3 cellular contexts compared by ENCODE assay signal in genomic region chr4:25919676-25920075, GRCh38.
TF ChIP-seq lines count a peak whose summit lies in the region.

No MANE protein-coding gene starts in this region.

TF ChIP-seq in A549, 52 proteins besides CTCF, POLR2A, EP300 and RAD21:
- TF ChIP-seq MAFK (IDR thresholded peaks at IDR 0.05; ENCODE audit: partially characterized antibody) (peak; percentile 33), RFX5 (IDR thresholded peaks at IDR 0.05) (no peak), NFE2L2 (conservative IDR thresholded peaks at IDR 0.05; ENCODE audit: low read length) (peak; percentile 34; the same call in 1 of the 2 replicates), CHD2 (IDR thresholded peaks at IDR 0.05; ENCODE audit: low read length, partially characterized antibody) (no peak)

TF ChIP-seq in IMR-90, 13 proteins besides CTCF, POLR2A, EP300 and RAD21:
- TF ChIP-seq MXI1 (IDR thresholded peaks at IDR 0.05; ENCODE audit: borderline replicate concordance, low read depth, low read length) (no peak), BHLHE40 (IDR thresholded peaks at IDR 0.05; ENCODE audit: low read depth, low read length) (peak; percentile 45; the same call in 1 of the 2 replicates), FOS (IDR thresholded peaks at IDR 0.05; ENCODE audit: low read depth, low read length) (no peak), RCOR1 (IDR thresholded peaks at IDR 0.05; ENCODE audit: insufficient replicate concordance, low read length) (peak; percentile 82), NFE2L2 (IDR thresholded peaks at IDR 0.05; ENCODE audit: low read depth, low read length) (peak; percentile 83), MAFK (IDR thresholded peaks at IDR 0.05; ENCODE audit: low read depth, low read length) (no peak)
TF ChIP-seq in IMR-90: peak in this region for 3.

TF ChIP-seq in HepG2, 621 proteins besides CTCF, POLR2A, EP300 and RAD21 (continues in another document):
- TF ChIP-seq BHLHE40 (IDR thresholded peaks at IDR 0.05; ENCODE audit: low read length) = peak; percentile 73; the same call in 1 of the 2 replicates
- TF ChIP-seq SOX5 (CRISPR knock-in tag; IDR thresholded peaks at IDR 0.05; ENCODE audit: borderline replicate concordance) = peak; percentile 97
- TF ChIP-seq, protein P1, sequence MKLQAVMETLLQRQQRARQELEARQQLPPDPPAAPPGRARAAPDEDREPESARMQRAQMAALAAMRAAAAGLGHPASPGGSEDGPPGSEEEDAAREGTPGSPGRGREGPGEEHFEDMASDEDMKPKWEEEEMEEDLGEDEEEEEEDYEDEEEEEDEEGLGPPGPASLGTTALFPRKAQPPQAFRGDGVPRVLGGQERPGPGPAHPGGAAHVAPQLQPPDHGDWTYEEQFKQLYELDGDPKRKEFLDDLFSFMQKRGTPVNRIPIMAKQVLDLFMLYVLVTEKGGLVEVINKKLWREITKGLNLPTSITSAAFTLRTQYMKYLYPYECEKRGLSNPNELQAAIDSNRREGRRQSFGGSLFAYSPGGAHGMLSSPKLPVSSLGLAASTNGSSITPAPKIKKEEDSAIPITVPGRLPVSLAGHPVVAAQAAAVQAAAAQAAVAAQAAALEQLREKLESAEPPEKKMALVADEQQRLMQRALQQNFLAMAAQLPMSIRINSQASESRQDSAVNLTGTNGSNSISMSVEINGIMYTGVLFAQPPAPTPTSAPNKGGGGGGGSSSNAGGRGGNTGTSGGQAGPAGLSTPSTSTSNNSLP (IDR thresholded peaks at IDR 0.05; ENCODE audit: low read depth, low read length) = peak; percentile 61; the same call in 1 of the 2 replicates
- TF ChIP-seq ZNF362 (CRISPR knock-in tag; IDR thresholded peaks at IDR 0.05; ENCODE audit: borderline replicate concordance) = no peak
- TF ChIP-seq ZBTB21 (CRISPR knock-in tag; IDR thresholded peaks at IDR 0.05) = peak; percentile 10; the same call in 1 of the 2 replicates
- TF ChIP-seq IRF2 (CRISPR knock-in tag; IDR thresholded peaks at IDR 0.05) = peak; percentile 33; the same call in 1 of the 2 replicates
- TF ChIP-seq ISL2 (CRISPR knock-in tag; IDR thresholded peaks at IDR 0.05) = peak; percentile 36; the same call in 1 of the 2 replicates
- no peak for TF ChIP-seq NBN (conservative IDR thresholded peaks at IDR 0.05)
- TF ChIP-seq, protein P2, sequence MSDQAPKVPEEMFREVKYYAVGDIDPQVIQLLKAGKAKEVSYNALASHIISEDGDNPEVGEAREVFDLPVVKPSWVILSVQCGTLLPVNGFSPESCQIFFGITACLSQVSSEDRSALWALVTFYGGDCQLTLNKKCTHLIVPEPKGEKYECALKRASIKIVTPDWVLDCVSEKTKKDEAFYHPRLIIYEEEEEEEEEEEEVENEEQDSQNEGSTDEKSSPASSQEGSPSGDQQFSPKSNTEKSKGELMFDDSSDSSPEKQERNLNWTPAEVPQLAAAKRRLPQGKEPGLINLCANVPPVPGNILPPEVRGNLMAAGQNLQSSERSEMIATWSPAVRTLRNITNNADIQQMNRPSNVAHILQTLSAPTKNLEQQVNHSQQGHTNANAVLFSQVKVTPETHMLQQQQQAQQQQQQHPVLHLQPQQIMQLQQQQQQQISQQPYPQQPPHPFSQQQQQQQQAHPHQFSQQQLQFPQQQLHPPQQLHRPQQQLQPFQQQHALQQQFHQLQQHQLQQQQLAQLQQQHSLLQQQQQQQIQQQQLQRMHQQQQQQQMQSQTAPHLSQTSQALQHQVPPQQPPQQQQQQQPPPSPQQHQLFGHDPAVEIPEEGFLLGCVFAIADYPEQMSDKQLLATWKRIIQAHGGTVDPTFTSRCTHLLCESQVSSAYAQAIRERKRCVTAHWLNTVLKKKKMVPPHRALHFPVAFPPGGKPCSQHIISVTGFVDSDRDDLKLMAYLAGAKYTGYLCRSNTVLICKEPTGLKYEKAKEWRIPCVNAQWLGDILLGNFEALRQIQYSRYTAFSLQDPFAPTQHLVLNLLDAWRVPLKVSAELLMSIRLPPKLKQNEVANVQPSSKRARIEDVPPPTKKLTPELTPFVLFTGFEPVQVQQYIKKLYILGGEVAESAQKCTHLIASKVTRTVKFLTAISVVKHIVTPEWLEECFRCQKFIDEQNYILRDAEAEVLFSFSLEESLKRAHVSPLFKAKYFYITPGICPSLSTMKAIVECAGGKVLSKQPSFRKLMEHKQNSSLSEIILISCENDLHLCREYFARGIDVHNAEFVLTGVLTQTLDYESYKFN (CRISPR knock-in tag; conservative IDR thresholded peaks at IDR 0.05) = peak; percentile 84
- peak; percentile 80 for TF ChIP-seq PPARG (CRISPR knock-in tag; conservative IDR thresholded peaks at IDR 0.05)
- TF ChIP-seq FOXA1 (IDR thresholded peaks at IDR 0.05) = no peak
- TF ChIP-seq FOXA1 (CRISPR knock-in tag; IDR thresholded peaks at IDR 0.05) = peak; percentile 81
- TF ChIP-seq NCOA2 (CRISPR knock-in tag; IDR thresholded peaks at IDR 0.05) = peak; percentile 69
- 0 out of 2 replicates have a peak, but pooled peaks have one; percentile 27 for TF ChIP-seq YEATS4 (CRISPR knock-in tag; IDR thresholded peaks at IDR 0.05; ENCODE audit: borderline replicate concordance)
- TF ChIP-seq CEBPG (CRISPR knock-in tag; IDR thresholded peaks at IDR 0.05) = 0 out of 2 replicates have a peak, but pooled peaks have one; percentile 12
- TF ChIP-seq, protein P3, sequence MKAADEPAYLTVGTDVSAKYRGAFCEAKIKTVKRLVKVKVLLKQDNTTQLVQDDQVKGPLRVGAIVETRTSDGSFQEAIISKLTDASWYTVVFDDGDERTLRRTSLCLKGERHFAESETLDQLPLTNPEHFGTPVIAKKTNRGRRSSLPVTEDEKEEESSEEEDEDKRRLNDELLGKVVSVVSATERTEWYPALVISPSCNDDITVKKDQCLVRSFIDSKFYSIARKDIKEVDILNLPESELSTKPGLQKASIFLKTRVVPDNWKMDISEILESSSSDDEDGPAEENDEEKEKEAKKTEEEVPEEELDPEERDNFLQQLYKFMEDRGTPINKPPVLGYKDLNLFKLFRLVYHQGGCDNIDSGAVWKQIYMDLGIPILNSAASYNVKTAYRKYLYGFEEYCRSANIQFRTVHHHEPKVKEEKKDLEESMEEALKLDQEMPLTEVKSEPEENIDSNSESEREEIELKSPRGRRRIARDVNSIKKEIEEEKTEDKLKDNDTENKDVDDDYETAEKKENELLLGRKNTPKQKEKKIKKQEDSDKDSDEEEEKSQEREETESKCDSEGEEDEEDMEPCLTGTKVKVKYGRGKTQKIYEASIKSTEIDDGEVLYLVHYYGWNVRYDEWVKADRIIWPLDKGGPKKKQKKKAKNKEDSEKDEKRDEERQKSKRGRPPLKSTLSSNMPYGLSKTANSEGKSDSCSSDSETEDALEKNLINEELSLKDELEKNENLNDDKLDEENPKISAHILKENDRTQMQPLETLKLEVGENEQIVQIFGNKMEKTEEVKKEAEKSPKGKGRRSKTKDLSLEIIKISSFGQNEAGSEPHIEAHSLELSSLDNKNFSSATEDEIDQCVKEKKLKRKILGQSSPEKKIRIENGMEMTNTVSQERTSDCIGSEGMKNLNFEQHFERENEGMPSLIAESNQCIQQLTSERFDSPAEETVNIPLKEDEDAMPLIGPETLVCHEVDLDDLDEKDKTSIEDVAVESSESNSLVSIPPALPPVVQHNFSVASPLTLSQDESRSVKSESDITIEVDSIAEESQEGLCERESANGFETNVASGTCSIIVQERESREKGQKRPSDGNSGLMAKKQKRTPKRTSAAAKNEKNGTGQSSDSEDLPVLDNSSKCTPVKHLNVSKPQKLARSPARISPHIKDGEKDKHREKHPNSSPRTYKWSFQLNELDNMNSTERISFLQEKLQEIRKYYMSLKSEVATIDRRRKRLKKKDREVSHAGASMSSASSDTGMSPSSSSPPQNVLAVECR (CRISPR knock-in tag; IDR thresholded peaks at IDR 0.05; ENCODE audit: borderline replicate concordance) = no peak
- peak; percentile 69; the same call in 1 of the 2 replicates for TF ChIP-seq RARA (CRISPR knock-in tag; IDR thresholded peaks at IDR 0.05)
- TF ChIP-seq HOXA3 (CRISPR knock-in tag; IDR thresholded peaks at IDR 0.05) = peak; percentile 35; the same call in 1 of the 2 replicates
- peak; percentile 49; the same call in 1 of the 2 replicates for TF ChIP-seq FOSL1 (CRISPR knock-in tag; IDR thresholded peaks at IDR 0.05; ENCODE audit: borderline replicate concordance)
- TF ChIP-seq HNF4A (CRISPR knock-in tag; IDR thresholded peaks at IDR 0.05) = peak; percentile 86
- peak; percentile 38; the same call in 1 of the 2 replicates for TF ChIP-seq ZMYM3 (CRISPR knock-in tag; IDR thresholded peaks at IDR 0.05)
- TF ChIP-seq, protein P4, sequence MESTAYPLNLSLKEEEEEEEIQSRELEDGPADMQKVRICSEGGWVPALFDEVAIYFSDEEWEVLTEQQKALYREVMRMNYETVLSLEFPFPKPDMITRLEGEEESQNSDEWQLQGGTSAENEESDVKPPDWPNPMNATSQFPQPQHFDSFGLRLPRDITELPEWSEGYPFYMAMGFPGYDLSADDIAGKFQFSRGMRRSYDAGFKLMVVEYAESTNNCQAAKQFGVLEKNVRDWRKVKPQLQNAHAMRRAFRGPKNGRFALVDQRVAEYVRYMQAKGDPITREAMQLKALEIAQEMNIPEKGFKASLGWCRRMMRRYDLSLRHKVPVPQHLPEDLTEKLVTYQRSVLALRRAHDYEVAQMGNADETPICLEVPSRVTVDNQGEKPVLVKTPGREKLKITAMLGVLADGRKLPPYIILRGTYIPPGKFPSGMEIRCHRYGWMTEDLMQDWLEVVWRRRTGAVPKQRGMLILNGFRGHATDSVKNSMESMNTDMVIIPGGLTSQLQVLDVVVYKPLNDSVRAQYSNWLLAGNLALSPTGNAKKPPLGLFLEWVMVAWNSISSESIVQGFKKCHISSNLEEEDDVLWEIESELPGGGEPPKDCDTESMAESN (CRISPR knock-in tag; conservative IDR thresholded peaks at IDR 0.05) = no peak
- TF ChIP-seq ZFP1 (CRISPR knock-in tag; IDR thresholded peaks at IDR 0.05) = no peak
- TF ChIP-seq MAFF (IDR thresholded peaks at IDR 0.05; ENCODE audit: low read depth, low read length) = peak; percentile 88
- TF ChIP-seq HOXA5 (CRISPR knock-in tag; IDR thresholded peaks at IDR 0.05) = 0 out of 2 replicates have a peak, but pooled peaks have one; percentile 53
- 0 out of 2 replicates have a peak, but pooled peaks have one; percentile 19 for TF ChIP-seq ZNF652 (CRISPR knock-in tag; IDR thresholded peaks at IDR 0.05; ENCODE audit: borderline replicate concordance, low read depth)
- peak; percentile 58; the same call in 1 of the 2 replicates for TF ChIP-seq RXRB (CRISPR knock-in tag; IDR thresholded peaks at IDR 0.05; ENCODE audit: borderline replicate concordance)
- peak; percentile 23; the same call in 1 of the 2 replicates for TF ChIP-seq KAT8 (CRISPR knock-in tag; IDR thresholded peaks at IDR 0.05)
- peak; percentile 88 for TF ChIP-seq FOSL2 (CRISPR knock-in tag; IDR thresholded peaks at IDR 0.05)
- TF ChIP-seq, protein P5, sequence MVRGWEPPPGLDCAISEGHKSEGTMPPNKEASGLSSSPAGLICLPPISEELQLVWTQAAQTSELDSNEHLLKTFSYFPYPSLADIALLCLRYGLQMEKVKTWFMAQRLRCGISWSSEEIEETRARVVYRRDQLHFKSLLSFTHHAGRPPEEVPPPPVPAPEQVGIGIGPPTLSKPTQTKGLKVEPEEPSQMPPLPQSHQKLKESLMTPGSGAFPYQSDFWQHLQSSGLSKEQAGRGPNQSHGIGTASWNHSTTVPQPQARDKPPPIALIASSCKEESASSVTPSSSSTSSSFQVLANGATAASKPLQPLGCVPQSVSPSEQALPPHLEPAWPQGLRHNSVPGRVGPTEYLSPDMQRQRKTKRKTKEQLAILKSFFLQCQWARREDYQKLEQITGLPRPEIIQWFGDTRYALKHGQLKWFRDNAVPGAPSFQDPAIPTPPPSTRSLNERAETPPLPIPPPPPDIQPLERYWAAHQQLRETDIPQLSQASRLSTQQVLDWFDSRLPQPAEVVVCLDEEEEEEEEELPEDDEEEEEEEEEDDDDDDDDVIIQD (CRISPR knock-in tag; IDR thresholded peaks at IDR 0.05; ENCODE audit: low read depth) = 0 out of 2 replicates have a peak, but pooled peaks have one; percentile 14
- peak; percentile 34; the same call in 1 of the 2 replicates for TF ChIP-seq GATAD1 (CRISPR knock-in tag; IDR thresholded peaks at IDR 0.05)
- TF ChIP-seq MED1 (CRISPR knock-in tag; IDR thresholded peaks at IDR 0.05) = peak; percentile 55; the same call in 1 of the 2 replicates
- peak; percentile 98 for TF ChIP-seq NFE2 (CRISPR knock-in tag; IDR thresholded peaks at IDR 0.05)
- peak; percentile 73 for TF ChIP-seq TBX2 (CRISPR knock-in tag; IDR thresholded peaks at IDR 0.05; ENCODE audit: borderline replicate concordance)
- TF ChIP-seq NR2F2 (IDR thresholded peaks at IDR 0.05; ENCODE audit: borderline replicate concordance, low read depth) = peak; percentile 33; the same call in 1 of the 2 replicates
- TF ChIP-seq STAG1 (CRISPR knock-in tag; IDR thresholded peaks at IDR 0.05) = no peak
- peak; percentile 32; the same call in 1 of the 2 replicates for TF ChIP-seq NCOR1 (IDR thresholded peaks at IDR 0.05; ENCODE audit: borderline replicate concordance, low read length)
- peak in 1 of 2 experiments; percentile 59; a peak in 2 of 4 replicates for TF ChIP-seq KLF16 (CRISPR knock-in tag; IDR thresholded peaks at IDR 0.05)
- 0 out of 2 replicates have a peak, but pooled peaks have one; percentile 57 for TF ChIP-seq PHF21A (CRISPR knock-in tag; IDR thresholded peaks at IDR 0.05)
- no peak for TF ChIP-seq JUNB (CRISPR knock-in tag; IDR thresholded peaks at IDR 0.05; ENCODE audit: borderline replicate concordance)
- TF ChIP-seq ARID5B (CRISPR knock-in tag; IDR thresholded peaks at IDR 0.05) = peak; percentile 83
